In the genomic region with DNA sequence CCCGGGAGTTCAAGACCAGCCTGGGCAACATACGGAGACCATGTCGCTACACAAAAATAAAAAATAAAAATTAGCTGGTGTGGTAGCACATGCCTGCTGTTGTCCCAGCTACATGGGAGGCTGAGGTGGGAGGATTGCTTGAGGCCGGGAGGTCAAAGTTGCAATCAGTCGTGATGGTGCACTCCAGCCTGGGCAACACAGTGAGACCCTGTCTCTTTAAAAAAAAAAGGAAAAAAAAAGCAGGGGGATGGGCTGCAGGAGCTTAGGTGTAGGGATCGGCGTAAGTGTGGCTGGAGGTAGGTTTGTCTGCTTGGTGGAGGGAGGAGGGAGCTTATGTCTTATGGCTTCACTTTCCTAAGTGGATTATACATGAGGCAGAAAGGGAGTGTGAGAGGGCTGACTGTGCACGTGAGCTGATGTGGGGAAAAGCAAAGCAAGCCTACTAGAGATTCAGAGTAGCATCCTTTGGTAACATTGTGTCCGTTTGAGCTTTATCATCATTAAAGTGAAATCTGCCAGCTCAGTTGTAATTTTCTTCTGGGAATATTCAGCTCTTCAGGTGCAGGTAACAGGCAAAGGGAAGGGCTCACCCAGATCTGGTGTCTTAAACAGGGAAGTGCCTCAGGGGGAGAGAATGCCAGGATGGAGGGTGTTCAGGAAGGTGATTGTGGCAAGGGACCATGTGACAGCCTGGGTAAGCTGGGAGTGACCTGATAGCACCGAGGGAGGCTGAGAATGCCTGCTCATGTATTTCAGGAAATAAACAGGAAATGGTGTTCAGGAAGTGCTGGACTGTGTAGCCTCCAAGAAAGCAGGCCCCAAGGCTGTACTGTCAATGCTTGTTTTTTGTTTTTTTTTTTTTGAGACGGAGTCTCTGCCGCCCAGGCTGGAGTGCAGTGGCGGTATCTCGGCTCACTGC, we compare ENCODE assay signal across 8 cellular contexts. TPM values are rescaled to one million over a fixed set of nuclear protein-coding genes. Genes with fewer than 3 reads are reported as not detected.
DNase-seq lines count a peak whose midpoint lies in the region; ATAC-seq and TF ChIP-seq lines count a peak whose summit lies in the region.

No MANE protein-coding gene starts in this region.

- no TSS peak for BruUV-seq in mammary epithelial cell (replicated peaks; lab: Mats Ljungman, UMichigan)

- H2AFZ ChIP-seq in mammary epithelial cell (ENCODE audit: low read depth, low read length): peak overlapping the region; percentile 79

- no peak overlapping the region for H3K9ac ChIP-seq in mammary epithelial cell (ENCODE audit: insufficient read depth, low read length)

- peaks cover 3% of the 10 kb centered on the region for H3K4me1 ChIP-seq in mammary epithelial cell (ENCODE audit: insufficient read depth, low read length)

- no peaks in the 10 kb centered on the region for H4K20me1 ChIP-seq in mammary epithelial cell (ENCODE audit: insufficient read depth, low read length)

- dilution Hi-C loops in mammary epithelial cell (cut with HindIII; ENCODE audit: low sequenced_read_pairs): no loop called here

- CTCF ChIA-PET in mammary epithelial cell (lab: Charles Lee; ENCODE audit: low non-redundant PET): no interaction called here

- no peak overlapping the region for H3K27ac ChIP-seq in mammary epithelial cell (ENCODE audit: insufficient read depth, low read depth, low read length)

- H3K27ac Mint-ChIP-seq in CD14-positive monocyte: peak overlapping the region; percentile 94 to 99 (median 97)
- peak overlapping the region; percentile 43 for H3K27ac Mint-ChIP-seq in memory B cell

- H3K4me3 ChIP-seq in NB4 (ENCODE audit: low read depth, low read length) (no peak overlapping the region), mammary epithelial cell (replicated peaks in 1 of 3; ENCODE audit: insufficient read depth in 1 of 3, low read depth in 2 of 3, low read length in 3 of 3) (no peak overlapping the region)

- DNase-seq in CD14-positive monocyte (ENCODE audit: low spot score) (peak; percentile 82), NB4 (ENCODE audit: low read depth) (peak; percentile 40), mammary epithelial cell (peak; percentile 6), memory B cell (ENCODE audit: low spot score in 2 of 2) (no peak), NCI-H2081 (lab: John Stamatoyannopoulos, UW) (no peak), NCI-H1105 (lab: John Stamatoyannopoulos, UW) (no peak)

- no peaks in the 10 kb centered on the region for H3K27me3 ChIP-seq in mammary epithelial cell (ENCODE audit: insufficient read depth, low read length)

- H3K36me3 Mint-ChIP-seq in CD14-positive monocyte (peaks cover 11 to 14% of the 10 kb centered on the region in 2 donors), memory B cell (peaks cover 1% of the 10 kb centered on the region)

- no peak overlapping the region for H3K4me2 ChIP-seq in mammary epithelial cell (ENCODE audit: insufficient read depth, low read depth, low read length)

- H3K9me3 Mint-ChIP-seq in CD14-positive monocyte (peaks cover 0 to 5% (median 0%) of the 10 kb centered on the region in 7 donors), memory B cell (no peaks in the 10 kb centered on the region)

- no peaks in the 10 kb centered on the region for H3K9me3 ChIP-seq in mammary epithelial cell (replicated peaks; ENCODE audit: insufficient read depth, low read length)

- H3K4me3 Mint-ChIP-seq in CD14-positive monocyte (peak overlapping the region; percentile 67 to 90), memory B cell (peak overlapping the region; percentile 75)

- 78% methylated on average over 12 of the region's 14 CpGs for WGBS in mammary epithelial cell (ENCODE audit: low coverage, missing lambda C conversion rate)

- in situ Hi-C loops in mammary epithelial cell (cut with MboI; ENCODE audit: low sequenced_read_pairs in 2 of 2): no loop called here

- intact Hi-C loops in CD14-positive monocyte (cut with micrococcal nuclease) (no loop called here), mammary epithelial cell (cut with micrococcal nuclease) (no loop called here)

- ATAC-seq in memory B cell (ENCODE audit: low read depth) (peak; percentile 39), HG03354 (IDR thresholded peaks at IDR 0.05; ENCODE audit: poor library complexity, severe bottlenecking, unreplicated experiment) (no peak), GM18498 (IDR thresholded peaks at IDR 0.05; ENCODE audit: unreplicated experiment) (no peak)

- H3K79me2 ChIP-seq in mammary epithelial cell (ENCODE audit: insufficient read depth, low read length): no peaks in the 10 kb centered on the region

- TF ChIP-seq CTCF in CD14-positive monocyte (IDR thresholded peaks at IDR 0.05) (no peak), NB4 (IDR thresholded peaks at IDR 0.05; ENCODE audit: low read depth, low read length) (no peak), mammary epithelial cell (conservative IDR thresholded peaks at IDR 0.05 in 1 of 2, IDR thresholded peaks at IDR 0.05 in 1 of 2; ENCODE audit: extremely low read depth in 1 of 2, insufficient read depth in 1 of 2, low read depth in 1 of 2, low read length in 2 of 2) (no peak)

- peaks cover 71% of the 10 kb centered on the region for H3K4me1 Mint-ChIP-seq in CD14-positive monocyte
- H3K4me1 Mint-ChIP-seq in memory B cell: peaks cover 28% of the 10 kb centered on the region

- peaks cover 16% of the 10 kb centered on the region for H3K36me3 ChIP-seq in mammary epithelial cell (ENCODE audit: insufficient read depth, low read length)

- no peak for TF ChIP-seq POLR2A in NB4 (IDR thresholded peaks at IDR 0.05; ENCODE audit: extremely low read depth, insufficient read length)

- H3K27me3 Mint-ChIP-seq in CD14-positive monocyte (ENCODE audit: low read depth in 3 of 3) (peaks cover 0 to 4% (median 2%) of the 10 kb centered on the region in 3 donors), memory B cell (no peaks in the 10 kb centered on the region)

RNA-seq across cellular contexts. Expression of a gene that starts 17.6 kb away (rescaled TPM):
- polyA plus RNA-seq in CD14-positive monocyte (10 to 100 TPM; 18.4 to 31.7 TPM), mammary epithelial cell (14.7 TPM)
- 10 to 100 TPM; 37.3 to 70.3 TPM for total RNA-seq in mammary epithelial cell
- polyA minus RNA-seq in mammary epithelial cell: 45.9 TPM

RNA-seq across cellular contexts. Expression of a gene that starts 34.2 kb away (rescaled TPM):
- polyA plus RNA-seq in CD14-positive monocyte (1 to 10 TPM; 2.2 to 4.1 TPM), mammary epithelial cell (10.3 TPM)
- 10 to 100 TPM in 1 of 2 donors, 1 to 10 TPM in 1; 7.5 to 11.4 TPM for total RNA-seq in mammary epithelial cell
- 7.5 TPM for polyA minus RNA-seq in mammary epithelial cell

RNA-seq across cellular contexts. Expression of a gene that starts 37.6 kb away (rescaled TPM):
- polyA plus RNA-seq in CD14-positive monocyte: not detected
- total RNA-seq in mammary epithelial cell: not detected
- polyA plus RNA-seq in mammary epithelial cell: not detected
- not detected for polyA minus RNA-seq in mammary epithelial cell

Comparison
In these comparisons a context has a peak if more than half of its experiments do, and no peak if none do; other contexts are left out.
1. DNase-seq: peak in CD14-positive monocyte (single experiment), NB4 (single experiment) and mammary epithelial cell (single experiment); none in memory B cell (0 of 2), NCI-H2081 (0 of 2) and NCI-H1105 (single experiment).